8 cellular contexts compared by ENCODE assay signal in genomic region chr15:86676002-86676401, GRCh38.
"Had no signal": no experiment of that assay in that cellular context is flagged by ENCODE, and none has a peak within 500 bp of the region (broad histone marks: within the 10 kb centered on the region; RNA-seq: fewer than 3 reads in every experiment).

No MANE protein-coding gene starts in this region.

- FAIRE-seq: G401.6, GM12878, GM12891, GM12892, GM18507, GM19239 had no signal

- DNase-seq: GDM1, GF-D8 had no signal

- ATAC-seq: GM12878 had no signal
